18 cellular contexts compared by ENCODE assay signal in genomic region chr9:136111910-136112309, GRCh38. TPM values are rescaled to one million over a fixed set of nuclear protein-coding genes. Genes with fewer than 3 reads are reported as not detected.
DNase-seq lines count a peak whose midpoint lies in the region; ATAC-seq and TF ChIP-seq lines count a peak whose summit lies in the region.
"Had no signal": no experiment of that assay in that cellular context is flagged by ENCODE, and none has a peak within 500 bp of the region (broad histone marks: within the 10 kb centered on the region; RNA-seq: fewer than 3 reads in every experiment).

No MANE protein-coding gene starts in this region.

- CTCF ChIA-PET in activated CD4-positive, alpha-beta T cell treated with anti-CD3 and anti-CD28 coated beads, Interleukin-2, amount 10 ng/mL, durations not matched to agents 7 days and 5 days (lab: Charles Lee), result interaction anchor here (1.1 kb wide), 1 partner anchor 10 kb away, joined by 3 read pairs; no protein-coding TSS in a partner anchor

- 0 out of 2 replicates have a peak, but pooled peaks cover 6% of the 10 kb centered on the region for H4K20me1 ChIP-seq in Karpas-422 (ENCODE audit: insufficient read depth, low read depth, low read length)

- H3K27me3 ChIP-seq in Karpas-422 (ENCODE audit: low read length), result no peaks in the 10 kb centered on the region
- H3K27me3 ChIP-seq: brain microvascular endothelial cell had no signal

- POLR2A ChIA-PET in activated CD4-positive, alpha-beta T cell treated with anti-CD3 and anti-CD28 coated beads, Interleukin-2, amount 10 ng/mL, durations not matched to agents 7 days and 5 days (lab: Charles Lee), result no interaction called here

- no peaks in the 10 kb centered on the region for H3K9me3 ChIP-seq in Karpas-422 (ENCODE audit: low read length)
- H3K9me3 ChIP-seq: Caco-2 had no signal

- no peak overlapping the region for H3K27ac ChIP-seq in Karpas-422 (ENCODE audit: low read length)
- H3K27ac ChIP-seq: brain microvascular endothelial cell, parathyroid adenoma had no signal

- H3K4me1 Mint-ChIP-seq in activated CD4-positive, alpha-beta T cell treated with anti-CD3 and anti-CD28 coated beads, Interleukin-2, amount 10 ng/mL, durations not matched to agents 7 days and 5 days, result peaks cover 68% of the 10 kb centered on the region
- peaks cover 47% of the 10 kb centered on the region for H3K4me1 Mint-ChIP-seq in activated naive CD8-positive, alpha-beta T cell treated with anti-CD3 and anti-CD28 coated beads for 36 hours
- H3K4me1 Mint-ChIP-seq in natural killer cell, result peaks cover 19 to 59% of the 10 kb centered on the region in 2 donors

- H3K9me2 ChIP-seq in Karpas-422 (replicated peaks; ENCODE audit: insufficient read depth, low read length), result no peaks in the 10 kb centered on the region

- H3K36me3 ChIP-seq in Karpas-422 (ENCODE audit: insufficient read depth, low read length), result no peaks in the 10 kb centered on the region
- H3K36me3 ChIP-seq: brain microvascular endothelial cell had no signal

- H3K4me3 Mint-ChIP-seq in activated CD4-positive, alpha-beta T cell treated with anti-CD3 and anti-CD28 coated beads, Interleukin-2, amount 10 ng/mL, durations not matched to agents 7 days and 5 days, result peak overlapping the region; percentile 38
- peak overlapping the region; percentile 12 for H3K4me3 Mint-ChIP-seq in activated naive CD8-positive, alpha-beta T cell treated with anti-CD3 and anti-CD28 coated beads for 36 hours
- peak overlapping the region; percentile 31 for H3K4me3 Mint-ChIP-seq in natural killer cell

- H2AFZ ChIP-seq in Karpas-422 (ENCODE audit: low read length), result no peak overlapping the region
- H2AFZ ChIP-seq: parathyroid adenoma had no signal

- no peaks in the 10 kb centered on the region for H3K9me3 Mint-ChIP-seq in activated CD4-positive, alpha-beta T cell treated with anti-CD3 and anti-CD28 coated beads, Interleukin-2, amount 10 ng/mL, durations not matched to agents 7 days and 5 days
- no peaks in the 10 kb centered on the region for H3K9me3 Mint-ChIP-seq in activated naive CD8-positive, alpha-beta T cell treated with anti-CD3 and anti-CD28 coated beads for 36 hours
- H3K9me3 Mint-ChIP-seq in natural killer cell, result no peaks in the 10 kb centered on the region
- H3K9me3 Mint-ChIP-seq: stimulated activated naive CD8-positive, alpha-beta T cell treated with anti-CD3 and anti-CD28 coated beads, Interleukin-15, Interleukin-2, amounts not matched to agents 100 ng/mL and 50 ng/mL, for 24 hours had no signal

- intact Hi-C loops in natural killer cell (cut with micrococcal nuclease), result no loop called here

- no peak for TF ChIP-seq CTCF in natural killer cell (IDR thresholded peaks at IDR 0.05)

- H3K4me2 ChIP-seq in Karpas-422 (ENCODE audit: low read depth, low read length, poor library complexity, severe bottlenecking), result no peak overlapping the region

- H3K27me3 Mint-ChIP-seq in activated CD4-positive, alpha-beta T cell treated with anti-CD3 and anti-CD28 coated beads, Interleukin-2, amount 10 ng/mL, durations not matched to agents 7 days and 5 days, result no peaks in the 10 kb centered on the region
- H3K27me3 Mint-ChIP-seq in activated naive CD8-positive, alpha-beta T cell treated with anti-CD3 and anti-CD28 coated beads for 36 hours, result no peaks in the 10 kb centered on the region
- no peaks in the 10 kb centered on the region for H3K27me3 Mint-ChIP-seq in natural killer cell (ENCODE audit: low read depth in 2 of 2)
- H3K27me3 Mint-ChIP-seq: stimulated activated naive CD8-positive, alpha-beta T cell treated with anti-CD3 and anti-CD28 coated beads, Interleukin-15, Interleukin-2, amounts not matched to agents 100 ng/mL and 50 ng/mL, for 24 hours had no signal

- ATAC-seq in natural killer cell (no peak), GM18519 (IDR thresholded peaks at IDR 0.05; ENCODE audit: low FRiP score, unreplicated experiment) (no peak), HG03432 (IDR thresholded peaks at IDR 0.05; ENCODE audit: unreplicated experiment) (no peak)

- no peak overlapping the region for H3K4me3 ChIP-seq in Karpas-422 (ENCODE audit: low read length)

- peaks cover 23% of the 10 kb centered on the region for H3K36me3 Mint-ChIP-seq in activated CD4-positive, alpha-beta T cell treated with anti-CD3 and anti-CD28 coated beads, Interleukin-2, amount 10 ng/mL, durations not matched to agents 7 days and 5 days (ENCODE audit: low read depth)
- peaks cover 8% of the 10 kb centered on the region for H3K36me3 Mint-ChIP-seq in activated naive CD8-positive, alpha-beta T cell treated with anti-CD3 and anti-CD28 coated beads for 36 hours
- H3K36me3 Mint-ChIP-seq in natural killer cell, result no peaks in the 10 kb centered on the region

- H3K27ac Mint-ChIP-seq in activated CD4-positive, alpha-beta T cell treated with anti-CD3 and anti-CD28 coated beads, Interleukin-2, amount 10 ng/mL, durations not matched to agents 7 days and 5 days, result peak overlapping the region; percentile 97
- H3K27ac Mint-ChIP-seq in activated naive CD8-positive, alpha-beta T cell treated with anti-CD3 and anti-CD28 coated beads for 36 hours, result peak overlapping the region; percentile 92
- H3K27ac Mint-ChIP-seq in natural killer cell, result peak overlapping the region; percentile 62 to 97
- H3K27ac Mint-ChIP-seq: stimulated activated naive CD8-positive, alpha-beta T cell treated with anti-CD3 and anti-CD28 coated beads, Interleukin-15, Interleukin-2, amounts not matched to agents 100 ng/mL and 50 ng/mL, for 24 hours had no signal

- H3K4me1 ChIP-seq in Karpas-422 (ENCODE audit: low read length), result peaks cover 15% of the 10 kb centered on the region

- H3K9ac ChIP-seq in Karpas-422 (ENCODE audit: low read length), result no peak overlapping the region
- H3K9ac ChIP-seq: parathyroid adenoma had no signal

- no peak for DNase-seq in activated CD4-positive, alpha-beta T cell treated with anti-CD3 and anti-CD28 coated beads, Interleukin-2, amount 10 ng/mL, durations not matched to agents 7 days and 5 days
- no peak for DNase-seq in activated CD4-positive, alpha-beta T cell treated with anti-CD3 and anti-CD28 coated beads for 1 hour
- DNase-seq in Karpas-422 (peak; percentile 51), natural killer cell (no peak), LoVo (ENCODE audit: low spot score) (no peak)
- no peak for DNase-seq in activated naive CD8-positive, alpha-beta T cell treated with anti-CD3 and anti-CD28 coated beads for 36 hours
- DNase-seq: ACHN; activated CD4-positive, CD25-positive, alpha-beta regulatory T cell; activated T-cell treated with anti-CD3 and anti-CD28 coated beads, Interleukin-2, amount 50 U/mL, for 48 hours; brain microvascular endothelial cell; Caco-2; HCEC 1CT; NCI-H2029 treated with DMSO at 0.1 percent for 48 hours; NCI-H748 treated with DMSO at 0.1 percent for 48 hours had no signal

- no peaks in the 10 kb centered on the region for H3K79me2 ChIP-seq in Karpas-422 (ENCODE audit: low read length)
- H3K79me2 ChIP-seq: parathyroid adenoma had no signal

RNA-seq across cellular contexts. Expression of gene TMEM250, which starts 6.8 kb away (rescaled TPM):
- 10 to 100 TPM; 50.2 to 56.4 TPM for total RNA-seq in activated CD4-positive, alpha-beta T cell treated with anti-CD3 and anti-CD28 coated beads, Interleukin-2, amount 10 ng/mL, durations not matched to agents 7 days and 5 days
- 15.1 and 40.9 TPM in 2 replicates for total RNA-seq in Karpas-422 (2014; rRNA removed; shearing (Covaris generic); ENCODE audit: low replicate concordance)
- total RNA-seq in activated naive CD8-positive, alpha-beta T cell treated with anti-CD3 and anti-CD28 coated beads for 36 hours, result 10 to 100 TPM; 27.2 to 28.7 TPM
- total RNA-seq in natural killer cell, result 10 to 100 TPM; 19.5 to 34.3 (median 33.6) TPM

RNA-seq across cellular contexts. Expression of gene NACC2, which starts 16.8 kb away (rescaled TPM):
- total RNA-seq in activated CD4-positive, alpha-beta T cell treated with anti-CD3 and anti-CD28 coated beads, Interleukin-2, amount 10 ng/mL, durations not matched to agents 7 days and 5 days, result 1 to 10 TPM; 4.1 to 4.4 TPM
- total RNA-seq in Karpas-422 (2014; rRNA removed; shearing (Covaris generic); ENCODE audit: low replicate concordance), result not detected in 2 replicates
- total RNA-seq in activated naive CD8-positive, alpha-beta T cell treated with anti-CD3 and anti-CD28 coated beads for 36 hours, result 1 to 10 TPM; 5.3 to 5.6 TPM
- total RNA-seq in natural killer cell, result 10 to 100 TPM; 14.5 to 21.6 (median 21.2) TPM
